8 cellular contexts compared by ENCODE assay signal in genomic region chr7:72829291-72829963, GRCh38. TPM values are rescaled to one million over a fixed set of nuclear protein-coding genes. Genes with fewer than 3 reads are reported as not detected.
DNase-seq lines count a peak whose midpoint lies in the region; ATAC-seq and TF ChIP-seq lines count a peak whose summit lies in the region.
"Not testable (repeated sequence)": the region's sequence is repeated elsewhere in the genome, so short reads cannot be mapped to it uniquely, and the experiment has no call there.

No MANE protein-coding gene starts in this region.

- intact Hi-C loops in left ventricle myocardium inferior (cut with micrococcal nuclease); posterior vena cava (cut with DNase I); upper lobe of right lung (cut with DNase I): not testable (repeated sequence)

- peak; percentile 70 for TF ChIP-seq POLR2A in GM15510 (IDR thresholded peaks at IDR 0.05; ENCODE audit: borderline replicate concordance, extremely low read depth, insufficient read length)

- H3K4me3 ChIP-seq in left ventricle myocardium inferior, result peak overlapping the region; percentile 83
- peak overlapping the region; percentile 73 for H3K4me3 ChIP-seq in upper lobe of right lung

- ATAC-seq in HG02884 (IDR thresholded peaks at IDR 0.05; ENCODE audit: unreplicated experiment) (peak; percentile 48), upper lobe of right lung (peak; percentile 88)

- peaks cover 57% of the 10 kb centered on the region for H3K4me1 ChIP-seq in left ventricle myocardium inferior
- peaks cover 22% of the 10 kb centered on the region for H3K4me1 ChIP-seq in upper lobe of right lung

- not testable (repeated sequence) for H3K27me3 ChIP-seq in left ventricle myocardium inferior (ENCODE audit: low read depth); upper lobe of right lung

- DNase-seq in NCI-H146 treated with DMSO at 0.1 percent for 48 hours (lab: John Stamatoyannopoulos, UW; ENCODE audit: unreplicated experiment), result peak; percentile 97
- DNase-seq in T-helper 1 cell, result peak; percentile 90 to 99 (median 93)
- DNase-seq in amniotic stem cell (lab: John Stamatoyannopoulos, UW), result peak; percentile 98
- DNase-seq in left ventricle myocardium inferior, result peak; percentile 94
- DNase-seq in posterior vena cava (ENCODE audit: low spot score), result peak; percentile 98
- DNase-seq in upper lobe of right lung, result peak; percentile 96

- peaks cover 38% of the 10 kb centered on the region for H3K36me3 ChIP-seq in left ventricle myocardium inferior
- peaks cover 34% of the 10 kb centered on the region for H3K36me3 ChIP-seq in upper lobe of right lung

- not testable (repeated sequence) for TF ChIP-seq CTCF in left ventricle myocardium inferior (IDR thresholded peaks at IDR 0.05; ENCODE audit: borderline replicate concordance); upper lobe of right lung (IDR thresholded peaks at IDR 0.05)

- H3K9me3 ChIP-seq in left ventricle myocardium inferior (replicated peaks); upper lobe of right lung: not testable (repeated sequence)

- H3K27ac ChIP-seq in left ventricle myocardium inferior (replicated peaks) (peak overlapping the region; percentile 98), upper lobe of right lung (peak overlapping the region; percentile 96)

RNA-seq across cellular contexts. Expression of gene TYW1B, which starts 1.4 kb away (rescaled TPM):
- total RNA-seq in left ventricle myocardium inferior, result 2.5 TPM
- total RNA-seq in posterior vena cava, result 1 to 10 TPM; 1.6 to 2.1 TPM
- total RNA-seq in upper lobe of right lung, result 6.7 TPM

Comparison
In these comparisons a context has a peak if more than half of its experiments do, and no peak if none do; other contexts are left out.
1. Peak in every context shown above with its lines: DNase-seq, ATAC-seq, H3K4me3 ChIP-seq and H3K27ac ChIP-seq.